ENCODE assay signal across 7 cellular contexts in the genomic region with DNA sequence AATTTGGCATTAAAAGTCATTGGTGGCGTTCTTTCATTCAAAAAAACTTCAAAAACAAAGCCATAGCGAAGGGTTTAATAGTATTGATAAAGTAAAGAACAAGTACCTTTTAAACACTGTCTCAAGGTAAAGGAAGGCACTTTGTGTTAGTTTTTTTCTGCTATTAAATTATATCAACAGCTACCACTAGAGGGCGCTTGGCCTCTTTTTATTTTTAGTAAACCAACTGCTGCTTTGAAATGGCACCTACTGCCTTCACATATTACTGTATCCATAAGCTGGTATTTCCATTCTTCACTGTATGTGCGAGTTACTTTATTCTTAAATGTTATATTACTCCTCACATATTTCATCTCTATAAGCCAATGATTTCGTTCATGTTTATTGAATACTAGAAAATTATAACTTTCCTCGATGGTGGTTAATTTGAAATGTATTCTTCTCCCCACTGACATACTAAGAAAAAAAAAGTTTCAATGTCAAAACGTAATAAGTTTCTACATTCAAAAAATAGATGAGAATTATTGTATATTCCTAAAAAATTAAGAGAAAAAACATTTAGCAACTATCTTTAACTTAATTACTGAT.
DNase-seq lines count a peak whose midpoint lies in the region; ATAC-seq, FAIRE-seq and TF ChIP-seq lines count a peak whose summit lies in the region.

No MANE protein-coding gene starts in this region.

- peak; percentile 77 for TF ChIP-seq CTCF in GM10266 (IDR thresholded peaks at IDR 0.05; ENCODE audit: control insufficient read depth, insufficient read depth, low read depth, missing control alignments)
- peak; percentile 74 for TF ChIP-seq CTCF in HepG2 (CRISPR knock-in tag; IDR thresholded peaks at IDR 0.05)

- no peak overlapping the region for H3K4me3 ChIP-seq in HepG2 (replicated peaks in 1 of 3; ENCODE audit: insufficient read depth in 1 of 3, low read depth in 2 of 3, low read length in 3 of 3)

- no peak overlapping the region for H3K27ac ChIP-seq in HepG2 (ENCODE audit: extremely low read length, insufficient read depth, low read length)

- TF ChIP-seq EP300 in HepG2 (IDR thresholded peaks at IDR 0.05; ENCODE audit: low read depth in 2 of 2, low read length in 2 of 2) (no peak), HepG2 (CRISPR knock-in tag; IDR thresholded peaks at IDR 0.05; ENCODE audit: borderline replicate concordance) (no peak)

- TF ChIP-seq RAD21 in HepG2 (CRISPR knock-in tag; IDR thresholded peaks at IDR 0.05): peak; percentile 84

- H3K9ac ChIP-seq in HepG2 (ENCODE audit: insufficient read depth, low read depth, low read length): no peak overlapping the region

- 14% methylated on average over 7 of the region's 7 CpGs for WGBS in HepG2 (ENCODE audit: low lambda C conversion rate)

- H3K27me3 ChIP-seq in HepG2 (ENCODE audit: control insufficient read depth in 1 of 2, insufficient read depth in 2 of 2, low read length in 2 of 2): no peaks in the 10 kb centered on the region

- no peak overlapping the region for H3K4me2 ChIP-seq in HepG2 (ENCODE audit: low read depth, low read length)

- intact Hi-C loops in HepG2 (cut with micrococcal nuclease; ENCODE audit: unreplicated experiment): loop anchor here (1.0 to 2.0 kb wide), 5 partner anchors 67 to 199 kb away; no protein-coding TSS in a partner anchor

- H4K20me1 ChIP-seq in HepG2 (ENCODE audit: insufficient read depth, low read length): no peaks in the 10 kb centered on the region

- no peaks in the 10 kb centered on the region for H3K79me2 ChIP-seq in HepG2 (ENCODE audit: insufficient read depth, low read length)

- POLR2A ChIA-PET in HepG2 (lab: Yijun Ruan, JAX): interaction anchor here (2.1 kb wide), 1 partner anchor 167 kb away, joined by 13 read pairs; no protein-coding TSS in a partner anchor

- CTCF ChIA-PET in HepG2 (lab: Yijun Ruan, JAX; ENCODE audit: low intra/inter-chr PET ratio, low total read pairs): interaction anchor here (1.0 to 2.6 kb wide), 3 partner anchors 168 to 199 kb away, joined by 3 to 24 read pairs (median 17); no protein-coding TSS in a partner anchor

- H2AFZ ChIP-seq in HepG2 (ENCODE audit: low read length): no peak overlapping the region

- FAIRE-seq in HepG2 (lab: Jason Lieb, UNC): peak; percentile 32

- BruUV-seq in HepG2 (replicated peaks; lab: Mats Ljungman, UMichigan): no TSS peak

- H3K36me3 ChIP-seq in HepG2 (replicated peaks in 1 of 2; ENCODE audit: control insufficient read depth in 1 of 2, insufficient read depth in 2 of 2, low read length in 2 of 2): no peaks in the 10 kb centered on the region

- H3K9me3 ChIP-seq in HepG2 (ENCODE audit: low read length): no peaks in the 10 kb centered on the region

- 0 out of 2 replicates have a peak, but pooled peaks cover 12% of the 10 kb centered on the region for H3K4me1 ChIP-seq in HepG2 (ENCODE audit: insufficient read depth, low read length)

- peak; percentile 47 for DNase-seq in GM10266 (ENCODE audit: extremely low spot score)
- peak; percentile 70 for DNase-seq in NCI-H187 treated with DMSO at 0.1 percent for 48 hours (lab: John Stamatoyannopoulos, UW)
- peak; percentile 29 for DNase-seq in T-helper 9 cell
- peak; percentile 83 for DNase-seq in cerebellar cortex (ENCODE audit: low spot score)
- peak; percentile 75 for DNase-seq in HepG2 (ENCODE audit: low spot score)
- DNase-seq in stimulated activated CD8-positive, alpha-beta memory T cell treated with anti-CD3 and anti-CD28 coated beads, Interleukin-4, amount 100 ng/mL, for 48 hours: peak; percentile 58

- in situ Hi-C loops in HepG2 (cut with HindIII; ENCODE audit: extremely low pct_ligation_motif_present, low pct_unique_long_range_greater_than_20kb): loop anchor here (10.0 kb wide), 1 partner anchor 198 kb away; no protein-coding TSS in a partner anchor

- peak; percentile 76 for ATAC-seq in HG02642 (IDR thresholded peaks at IDR 0.05; ENCODE audit: poor library complexity, unreplicated experiment)
- ATAC-seq in HepG2: peak; percentile 74

- TF ChIP-seq POLR2A in HepG2 (IDR thresholded peaks at IDR 0.05; ENCODE audit: insufficient read depth in 1 of 2, low read depth in 2 of 2, low read length in 2 of 2): no peak

TF ChIP-seq in HepG2, 621 proteins besides CTCF, POLR2A, EP300 and RAD21:
- TF ChIP-seq SYNCRIP (IDR thresholded peaks at IDR 0.05; ENCODE audit: insufficient read depth, low read depth, low read length): no peak
- TF ChIP-seq KAT8 (CRISPR knock-in tag; IDR thresholded peaks at IDR 0.05): 0 out of 2 replicates have a peak, but pooled peaks have one; percentile 40
- peak; percentile 47; the same call in 1 of the 2 replicates for TF ChIP-seq ZNF362 (CRISPR knock-in tag; IDR thresholded peaks at IDR 0.05; ENCODE audit: borderline replicate concordance)
- TF ChIP-seq ZSCAN21 (CRISPR knock-in tag; IDR thresholded peaks at IDR 0.05; ENCODE audit: borderline replicate concordance): no peak
- peak; percentile 92 for TF ChIP-seq STAG1 (CRISPR knock-in tag; IDR thresholded peaks at IDR 0.05)
- TF ChIP-seq ZNF101 (CRISPR knock-in tag; IDR thresholded peaks at IDR 0.05; ENCODE audit: borderline replicate concordance, low read depth): no peak
- peak; percentile 92 for TF ChIP-seq SMC3 (IDR thresholded peaks at IDR 0.05; ENCODE audit: low read length)
- peak; percentile 18; the same call in 1 of the 2 replicates for TF ChIP-seq SOX5 (CRISPR knock-in tag; IDR thresholded peaks at IDR 0.05; ENCODE audit: borderline replicate concordance)
- 0 out of 2 replicates have a peak, but pooled peaks have one; percentile 18 for TF ChIP-seq GATAD2A (CRISPR knock-in tag; IDR thresholded peaks at IDR 0.05)
- TF ChIP-seq MIXL1 (CRISPR knock-in tag; IDR thresholded peaks at IDR 0.05): peak; percentile 27; the same call in 1 of the 2 replicates
- no peak for TF ChIP-seq ZSCAN9 (CRISPR knock-in tag; IDR thresholded peaks at IDR 0.05; ENCODE audit: borderline replicate concordance)

Comparison
In these comparisons a context has a peak if more than half of its experiments do, and no peak if none do; other contexts are left out.
1. DNase-seq: peak in every context shown above with its lines; median percentile 83 in cerebellar cortex; 75 in HepG2; 70 in NCI-H187 treated with DMSO at 0.1 percent for 48 hours; 58 in stimulated activated CD8-positive, alpha-beta memory T cell treated with anti-CD3 and anti-CD28 coated beads, Interleukin-4, amount 100 ng/mL, for 48 hours; 47 in GM10266; 29 in T-helper 9 cell.